Comparison of ENCODE assay signal across 8 cellular contexts in genomic region chr6:18263561-18264337, GRCh38. TPM values are rescaled to one million over a fixed set of nuclear protein-coding genes. Genes with fewer than 3 reads are reported as not detected.
A peak's percentile ranks its signal among the peaks of the same experiment; 100 is the strongest.
DNase-seq lines count a peak whose midpoint lies in the region; ATAC-seq and TF ChIP-seq lines count a peak whose summit lies in the region.

No MANE protein-coding gene starts in this region.

- H3K4me3 ChIP-seq in HUES48 (ENCODE audit: low read depth, low read length) (peak overlapping the region; percentile 91), choroid plexus epithelial cell (ENCODE audit: low read depth, low read length) (peak overlapping the region; percentile 91)

- no peaks in the 10 kb centered on the region for H3K27me3 Mint-ChIP-seq in T-helper 2 cell treated with Interferon-gamma antibody and Interleukin-4, amounts not matched to agents 5 μg/mL and 100 μg/mL, for 36 hours (ENCODE audit: low read depth)

- H3K9me3 ChIP-seq in HUES48 (ENCODE audit: control insufficient read depth, insufficient read depth, low read length), result no peaks in the 10 kb centered on the region

- H3K4me3 Mint-ChIP-seq in T-helper 2 cell treated with Interferon-gamma antibody and Interleukin-4, amounts not matched to agents 5 μg/mL and 100 μg/mL, for 36 hours, result peak overlapping the region; percentile 88

- H3K27me3 ChIP-seq in HUES48 (ENCODE audit: control insufficient read depth, insufficient read depth, low read length), result no peaks in the 10 kb centered on the region
- H3K27me3 ChIP-seq in layer of hippocampus (ENCODE audit: control insufficient read depth, insufficient read depth, low read length), result no peaks in the 10 kb centered on the region

- TF ChIP-seq CTCF in choroid plexus epithelial cell (conservative IDR thresholded peaks at IDR 0.05; ENCODE audit: low read depth, low read length), result no peak

- H3K4me1 ChIP-seq in HUES48 (ENCODE audit: control insufficient read depth, insufficient read depth, low read length), result peaks cover 19% of the 10 kb centered on the region

- peak overlapping the region; percentile 97 for H3K27ac ChIP-seq in HUES48 (ENCODE audit: low read depth, low read length)
- peak overlapping the region; percentile 98 for H3K27ac ChIP-seq in layer of hippocampus (ENCODE audit: low read depth, low read length)

- ATAC-seq in GM21367 (IDR thresholded peaks at IDR 0.05; ENCODE audit: unreplicated experiment), result peak; percentile 9

- peak overlapping the region; percentile 92 for H3K27ac Mint-ChIP-seq in T-helper 2 cell treated with Interferon-gamma antibody and Interleukin-4, amounts not matched to agents 5 μg/mL and 100 μg/mL, for 36 hours

- DNase-seq in D341Med (ENCODE audit: low spot score), result peak; percentile 81
- peak; percentile 29 for DNase-seq in T-helper 2 cell treated with Interferon-gamma antibody and Interleukin-4, amounts not matched to agents 5 μg/mL and 100 μg/mL, for 36 hours (ENCODE audit: low spot score)
- peak; percentile 53 for DNase-seq in choroid plexus epithelial cell (ENCODE audit: low read depth)
- peak; percentile 50 for DNase-seq in stimulated activated CD4-positive, alpha-beta T cell treated with anti-CD3 and anti-CD28 coated beads, Interleukin-15, amount 100 ng/mL, for 24 hours
- no peak for DNase-seq in ureter (ENCODE audit: low spot score)

- H3K36me3 Mint-ChIP-seq in T-helper 2 cell treated with Interferon-gamma antibody and Interleukin-4, amounts not matched to agents 5 μg/mL and 100 μg/mL, for 36 hours (ENCODE audit: low read depth), result peaks cover 45% of the 10 kb centered on the region

- peak overlapping the region; percentile 99 for H3K9ac ChIP-seq in HUES48 (ENCODE audit: low read depth, low read length)

- H3K36me3 ChIP-seq in HUES48 (ENCODE audit: control insufficient read depth, insufficient read depth, low read length), result peaks cover 28% of the 10 kb centered on the region

- no peaks in the 10 kb centered on the region for H3K9me3 Mint-ChIP-seq in T-helper 2 cell treated with Interferon-gamma antibody and Interleukin-4, amounts not matched to agents 5 μg/mL and 100 μg/mL, for 36 hours

- peaks cover 42% of the 10 kb centered on the region for H3K4me1 Mint-ChIP-seq in T-helper 2 cell treated with Interferon-gamma antibody and Interleukin-4, amounts not matched to agents 5 μg/mL and 100 μg/mL, for 36 hours (ENCODE audit: low read depth)

RNA-seq across cellular contexts. Expression of gene DEK, which starts 0.6 kb away (rescaled TPM):
- 66.2 TPM for total RNA-seq in ureter
